15 cellular contexts compared by ENCODE assay signal in genomic region chr16:81137012-81137335, GRCh38. TPM values are rescaled to one million over a fixed set of nuclear protein-coding genes. Genes with fewer than 3 reads are reported as not detected.
DNase-seq lines count a peak whose midpoint lies in the region; ATAC-seq and TF ChIP-seq lines count a peak whose summit lies in the region.
"Had no signal": no experiment of that assay in that cellular context is flagged by ENCODE, and none has a peak within 500 bp of the region (broad histone marks: within the 10 kb centered on the region; RNA-seq: fewer than 3 reads in every experiment).

No MANE protein-coding gene starts in this region.

- no peak overlapping the region for H3K9ac ChIP-seq in fibroblast of lung (ENCODE audit: insufficient read depth, low read length)

- peak overlapping the region in 1 of 4 experiments; percentile 27 for H3K4me3 ChIP-seq in fibroblast of lung (replicated peaks in 1 of 4; ENCODE audit: control extremely low read depth in 1 of 4, insufficient read depth in 1 of 4, low read depth in 3 of 4, low read length in 4 of 4)
- H3K4me3 ChIP-seq: gastrocnemius medialis, spleen, uterus had no signal

- no peaks in the 10 kb centered on the region for H3K79me2 ChIP-seq in fibroblast of lung (ENCODE audit: control insufficient read depth, insufficient read depth, low read length)

- H3K4me3 Mint-ChIP-seq in nephron (peak overlapping the region in 1 of 3 experiments; percentile 38), progenitor cell of endocrine pancreas (ENCODE audit: low read depth) (no peak overlapping the region)
- H3K4me3 Mint-ChIP-seq in stimulated activated naive CD8-positive, alpha-beta T cell treated with anti-CD3 and anti-CD28 coated beads, Interleukin-15, amount 100 ng/mL, for 72 hours, result no peak overlapping the region
- H3K4me3 Mint-ChIP-seq: H9, neural crest cell had no signal

- no peaks in the 10 kb centered on the region for H3K4me1 ChIP-seq in fibroblast of lung (ENCODE audit: control insufficient read depth, extremely low read depth, insufficient read depth, low read length)
- H3K4me1 ChIP-seq: gastrocnemius medialis, spleen, uterus had no signal

- H3K27me3 Mint-ChIP-seq in nephron (ENCODE audit: low read depth) (peaks cover 11% of the 10 kb centered on the region), progenitor cell of endocrine pancreas (no peaks in the 10 kb centered on the region)
- H3K27me3 Mint-ChIP-seq in stimulated activated naive CD8-positive, alpha-beta T cell treated with anti-CD3 and anti-CD28 coated beads, Interleukin-15, amount 100 ng/mL, for 72 hours, result no peaks in the 10 kb centered on the region

- H3K27me3 ChIP-seq in fibroblast of lung (ENCODE audit: control insufficient read depth, insufficient read depth, low read length), result no peaks in the 10 kb centered on the region
- H3K27me3 ChIP-seq: gastrocnemius medialis, spleen, uterus had no signal

- no peaks in the 10 kb centered on the region for H3K9me3 ChIP-seq in fibroblast of lung (ENCODE audit: control insufficient read depth, insufficient read depth, low read depth, low read length)
- H3K9me3 ChIP-seq: gastrocnemius medialis, spleen, uterus had no signal

- TF ChIP-seq CTCF in fibroblast of lung (conservative IDR thresholded peaks at IDR 0.05 in 1 of 2, IDR thresholded peaks at IDR 0.05 in 1 of 2; ENCODE audit: low read depth in 1 of 2, low read length in 2 of 2) (no peak), nephron (IDR thresholded peaks at IDR 0.05; ENCODE audit: unreplicated experiment in 3 of 3) (no peak), progenitor cell of endocrine pancreas (IDR thresholded peaks at IDR 0.05; ENCODE audit: unreplicated experiment) (no peak)

- DNase-seq in AG08396 (ENCODE audit: low spot score) (peak; percentile 52), RPMI7951 (ENCODE audit: low read depth) (peak; percentile 43), fibroblast of lung (ENCODE audit: low read depth in 2 of 2) (peak; percentile 10 to 32), progenitor cell of endocrine pancreas (ENCODE audit: low spot score, unreplicated experiment) (no peak), NCI-H2029 treated with DMSO at 0.1 percent for 48 hours (lab: John Stamatoyannopoulos, UW) (no peak), NCI-H1105 (lab: John Stamatoyannopoulos, UW) (no peak)
- DNase-seq in stimulated activated naive CD8-positive, alpha-beta T cell treated with anti-CD3 and anti-CD28 coated beads, Interleukin-15, amount 100 ng/mL, for 72 hours, result no peak
- DNase-seq: DMS53, H9, NCI-H1417, spleen, uterus had no signal

- H3K36me3 ChIP-seq in fibroblast of lung (ENCODE audit: control insufficient read depth, insufficient read depth, low read length), result no peaks in the 10 kb centered on the region
- H3K36me3 ChIP-seq: gastrocnemius medialis, spleen, uterus had no signal

- no peak overlapping the region for H3K27ac ChIP-seq in fibroblast of lung (ENCODE audit: insufficient read depth, low read length)
- H3K27ac ChIP-seq: gastrocnemius medialis, spleen had no signal

- H4K20me1 ChIP-seq in fibroblast of lung (ENCODE audit: control insufficient read depth, extremely low read depth, insufficient read depth, low read length), result no peaks in the 10 kb centered on the region

- ATAC-seq in stimulated activated naive CD8-positive, alpha-beta T cell treated with anti-CD3 and anti-CD28 coated beads, Interleukin-15, amount 100 ng/mL, for 72 hours, result no peak
- ATAC-seq: gastrocnemius medialis had no signal

- H3K9me3 Mint-ChIP-seq in nephron (no peaks in the 10 kb centered on the region), progenitor cell of endocrine pancreas (ENCODE audit: low read depth) (no peaks in the 10 kb centered on the region)
- no peaks in the 10 kb centered on the region for H3K9me3 Mint-ChIP-seq in stimulated activated naive CD8-positive, alpha-beta T cell treated with anti-CD3 and anti-CD28 coated beads, Interleukin-15, amount 100 ng/mL, for 72 hours
- H3K9me3 Mint-ChIP-seq: H9, neural crest cell had no signal

- H3K4me2 ChIP-seq in fibroblast of lung (ENCODE audit: extremely low read depth, insufficient read depth, low read length), result peak overlapping the region; percentile 61

- peak overlapping the region; percentile 70 to 93 (median 93) for H3K27ac Mint-ChIP-seq in nephron
- no peak overlapping the region for H3K27ac Mint-ChIP-seq in stimulated activated naive CD8-positive, alpha-beta T cell treated with anti-CD3 and anti-CD28 coated beads, Interleukin-15, amount 100 ng/mL, for 72 hours
- no peak overlapping the region for H3K27ac Mint-ChIP-seq in progenitor cell of endocrine pancreas

- H3K36me3 Mint-ChIP-seq in nephron (ENCODE audit: low read depth) (no peaks in the 10 kb centered on the region), progenitor cell of endocrine pancreas (ENCODE audit: insufficient read depth) (no peaks in the 10 kb centered on the region)

- peak overlapping the region; percentile 42 for H2AFZ ChIP-seq in fibroblast of lung (ENCODE audit: low read length)

- H3K4me1 Mint-ChIP-seq in nephron, result peaks cover 11% of the 10 kb centered on the region
- no peaks in the 10 kb centered on the region for H3K4me1 Mint-ChIP-seq in stimulated activated naive CD8-positive, alpha-beta T cell treated with anti-CD3 and anti-CD28 coated beads, Interleukin-15, amount 100 ng/mL, for 72 hours
- peaks cover 6% of the 10 kb centered on the region for H3K4me1 Mint-ChIP-seq in progenitor cell of endocrine pancreas (ENCODE audit: low read depth)

RNA-seq across cellular contexts. Expression of gene GCSH, which starts 40.8 kb away (rescaled TPM):
- 56.9 and 61.9 TPM in 2 replicates for total RNA-seq in RPMI7951 (2014; rRNA removed; shearing (Covaris generic))
- 15.0 and 15.4 TPM in 2 replicates for total RNA-seq in fibroblast of lung
- polyA plus RNA-seq in fibroblast of lung, result 29.9 and 30.3 TPM in 2 replicates
- polyA plus RNA-seq in fibroblast of lung (2012), result 31.4 and 33.5 TPM in 2 replicates
- not detected in 2 replicates for polyA minus RNA-seq in fibroblast of lung (ENCODE audit: low replicate concordance)
- 57.0 and 58.9 TPM in 2 replicates for total RNA-seq in progenitor cell of endocrine pancreas

RNA-seq across cellular contexts. Expression of gene C16orf46, which starts 59.9 kb away (rescaled TPM):
- 0.60 and 4.1 TPM in 2 replicates for total RNA-seq in RPMI7951 (2014; rRNA removed; shearing (Covaris generic))
- 0.51 TPM in 1 of 2 replicates, not detected in the other for total RNA-seq in fibroblast of lung
- 0.24 and 0.33 TPM in 2 replicates for polyA plus RNA-seq in fibroblast of lung
- polyA plus RNA-seq in fibroblast of lung (2012), result 0.14 and 0.15 TPM in 2 replicates
- polyA minus RNA-seq in fibroblast of lung (ENCODE audit: low replicate concordance), result not detected in 2 replicates
- total RNA-seq in progenitor cell of endocrine pancreas, result 2.9 and 3.8 TPM in 2 replicates

Comparison
In these comparisons a context has a peak if more than half of its experiments do, and no peak if none do; other contexts are left out.
1. DNase-seq: peak in AG08396 (single experiment), RPMI7951 (single experiment) and fibroblast of lung (2 of 2); none in stimulated activated naive CD8-positive, alpha-beta T cell treated with anti-CD3 and anti-CD28 coated beads, Interleukin-15, amount 100 ng/mL, for 72 hours (0 of 2), progenitor cell of endocrine pancreas (single experiment), NCI-H2029 treated with DMSO at 0.1 percent for 48 hours (single experiment) and NCI-H1105 (single experiment).
2. H3K27ac Mint-ChIP-seq: peak in nephron (3 of 3); none in stimulated activated naive CD8-positive, alpha-beta T cell treated with anti-CD3 and anti-CD28 coated beads, Interleukin-15, amount 100 ng/mL, for 72 hours (0 of 2) and progenitor cell of endocrine pancreas (single experiment).